In the genomic region with DNA sequence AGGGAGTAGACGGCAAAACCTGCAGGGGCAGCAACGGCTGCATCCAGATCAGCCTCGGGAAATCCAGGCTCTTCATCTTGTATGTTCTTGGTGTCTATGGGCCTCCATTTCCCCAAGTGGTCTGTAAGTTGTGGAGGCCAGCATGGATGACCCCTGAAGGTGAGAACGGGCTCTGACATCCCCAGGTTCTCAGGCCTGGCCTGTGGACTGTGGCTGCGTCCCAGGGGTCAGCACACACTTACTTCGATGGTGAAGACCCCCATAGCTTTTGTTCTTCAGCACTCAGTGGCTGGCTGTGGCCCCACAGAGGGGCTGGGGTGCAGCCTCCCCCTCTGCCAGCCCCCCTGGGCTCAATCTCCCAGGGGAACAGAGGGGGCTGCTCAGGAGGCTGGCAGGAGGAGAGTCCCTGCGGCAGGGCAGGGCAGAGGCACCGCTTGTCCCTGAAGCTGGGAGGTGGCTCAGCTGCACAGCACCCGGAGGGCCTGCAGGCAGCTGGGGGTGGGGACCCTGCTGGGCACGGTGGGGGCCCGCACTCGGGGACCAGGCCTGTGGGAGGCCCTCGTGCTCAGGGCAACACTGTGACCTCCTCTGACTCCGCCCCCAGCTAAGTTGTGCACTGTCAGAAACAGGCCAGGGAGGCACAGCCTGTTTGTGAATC, we compare ENCODE assay signal across 1 cellular context.
TF ChIP-seq lines count a peak whose summit lies in the region.

No MANE protein-coding gene starts in this region.

TF ChIP-seq in HepG2, 621 proteins besides CTCF, POLR2A, EP300 and RAD21 (continued from another document and continues in another):
- TF ChIP-seq, protein P1, sequence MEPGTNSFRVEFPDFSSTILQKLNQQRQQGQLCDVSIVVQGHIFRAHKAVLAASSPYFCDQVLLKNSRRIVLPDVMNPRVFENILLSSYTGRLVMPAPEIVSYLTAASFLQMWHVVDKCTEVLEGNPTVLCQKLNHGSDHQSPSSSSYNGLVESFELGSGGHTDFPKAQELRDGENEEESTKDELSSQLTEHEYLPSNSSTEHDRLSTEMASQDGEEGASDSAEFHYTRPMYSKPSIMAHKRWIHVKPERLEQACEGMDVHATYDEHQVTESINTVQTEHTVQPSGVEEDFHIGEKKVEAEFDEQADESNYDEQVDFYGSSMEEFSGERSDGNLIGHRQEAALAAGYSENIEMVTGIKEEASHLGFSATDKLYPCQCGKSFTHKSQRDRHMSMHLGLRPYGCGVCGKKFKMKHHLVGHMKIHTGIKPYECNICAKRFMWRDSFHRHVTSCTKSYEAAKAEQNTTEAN (CRISPR knock-in tag; conservative IDR thresholded peaks at IDR 0.05) = no peak
- TF ChIP-seq ZNF367 (CRISPR knock-in tag; IDR thresholded peaks at IDR 0.05; ENCODE audit: borderline replicate concordance) (no peak), SRSF9 (IDR thresholded peaks at IDR 0.05; ENCODE audit: borderline replicate concordance, insufficient read depth, low read depth, low read length, poor library complexity, severe bottlenecking) (no peak), ZBTB34 (CRISPR knock-in tag; IDR thresholded peaks at IDR 0.05) (no peak), KDM3A (CRISPR knock-in tag; IDR thresholded peaks at IDR 0.05; ENCODE audit: low read depth) (peak; percentile 70; the same call in 1 of the 2 replicates), ZNF550 (CRISPR knock-in tag; IDR thresholded peaks at IDR 0.05; ENCODE audit: borderline replicate concordance) (no peak), ZNF431 (CRISPR knock-in tag; IDR thresholded peaks at IDR 0.05; ENCODE audit: borderline replicate concordance, low read depth) (no peak), ZBTB20 (CRISPR knock-in tag; IDR thresholded peaks at IDR 0.05; ENCODE audit: borderline replicate concordance, low read depth) (no peak), PBX3 (CRISPR knock-in tag; IDR thresholded peaks at IDR 0.05; ENCODE audit: borderline replicate concordance) (no peak), RXRA (CRISPR knock-in tag; IDR thresholded peaks at IDR 0.05) (peak; percentile 14; the same call in 1 of the 2 replicates), POLR2AphosphoS5 (IDR thresholded peaks at IDR 0.05; ENCODE audit: low read depth, low read length) (no peak), HNRNPH1 (optimal IDR thresholded peaks at IDR 0.05; ENCODE audit: low read depth, low read length) (no peak), AKNA (CRISPR knock-in tag; IDR thresholded peaks at IDR 0.05; ENCODE audit: borderline replicate concordance) (no peak), CCAR2 (optimal IDR thresholded peaks at IDR 0.05; ENCODE audit: low read depth, low read length) (no peak), ZNF788 (CRISPR knock-in tag; IDR thresholded peaks at IDR 0.05; ENCODE audit: borderline replicate concordance) (no peak), SP5 (CRISPR knock-in tag; IDR thresholded peaks at IDR 0.05; ENCODE audit: borderline replicate concordance, low read depth) (peak; percentile 66), GABPB1 (CRISPR knock-in tag; IDR thresholded peaks at IDR 0.05) (peak; percentile 56; the same call in 1 of the 2 replicates), ZNF780A (CRISPR knock-in tag; IDR thresholded peaks at IDR 0.05) (no peak), KAT8 (CRISPR knock-in tag; IDR thresholded peaks at IDR 0.05) (no peak), THYN1 (CRISPR knock-in tag; IDR thresholded peaks at IDR 0.05; ENCODE audit: borderline replicate concordance, low read depth) (no peak), ZSCAN30 (CRISPR knock-in tag; IDR thresholded peaks at IDR 0.05) (no peak), TFE3 (CRISPR knock-in tag; IDR thresholded peaks at IDR 0.05) (no peak), ZNF331 (CRISPR knock-in tag; IDR thresholded peaks at IDR 0.05) (peak; percentile 47; the same call in 1 of the 2 replicates), CREM (IDR thresholded peaks at IDR 0.05) (no peak), CREM (CRISPR knock-in tag; IDR thresholded peaks at IDR 0.05) (no peak), ZNF577 (CRISPR knock-in tag; IDR thresholded peaks at IDR 0.05; ENCODE audit: borderline replicate concordance, low read depth) (no peak), RBFOX2 (IDR thresholded peaks at IDR 0.05; ENCODE audit: low read depth, low read length) (no peak), ZUFSP (CRISPR knock-in tag; IDR thresholded peaks at IDR 0.05; ENCODE audit: borderline replicate concordance) (no peak), CBX1 (IDR thresholded peaks at IDR 0.05; ENCODE audit: low read depth) (no peak), TSC22D2 (CRISPR knock-in tag; IDR thresholded peaks at IDR 0.05; ENCODE audit: borderline replicate concordance) (no peak), KLF9 (CRISPR knock-in tag; IDR thresholded peaks at IDR 0.05; ENCODE audit: low read depth) (no peak), KMT2B (CRISPR knock-in tag; IDR thresholded peaks at IDR 0.05) (no peak), ZNF510 (CRISPR knock-in tag; IDR thresholded peaks at IDR 0.05; ENCODE audit: low read depth) (no peak), JDP2 (CRISPR knock-in tag; IDR thresholded peaks at IDR 0.05; ENCODE audit: borderline replicate concordance) (no peak), FLYWCH1 (CRISPR knock-in tag; IDR thresholded peaks at IDR 0.05) (no peak), REXO4 (CRISPR knock-in tag; IDR thresholded peaks at IDR 0.05; ENCODE audit: borderline replicate concordance) (no peak)
- TF ChIP-seq, protein P2, sequence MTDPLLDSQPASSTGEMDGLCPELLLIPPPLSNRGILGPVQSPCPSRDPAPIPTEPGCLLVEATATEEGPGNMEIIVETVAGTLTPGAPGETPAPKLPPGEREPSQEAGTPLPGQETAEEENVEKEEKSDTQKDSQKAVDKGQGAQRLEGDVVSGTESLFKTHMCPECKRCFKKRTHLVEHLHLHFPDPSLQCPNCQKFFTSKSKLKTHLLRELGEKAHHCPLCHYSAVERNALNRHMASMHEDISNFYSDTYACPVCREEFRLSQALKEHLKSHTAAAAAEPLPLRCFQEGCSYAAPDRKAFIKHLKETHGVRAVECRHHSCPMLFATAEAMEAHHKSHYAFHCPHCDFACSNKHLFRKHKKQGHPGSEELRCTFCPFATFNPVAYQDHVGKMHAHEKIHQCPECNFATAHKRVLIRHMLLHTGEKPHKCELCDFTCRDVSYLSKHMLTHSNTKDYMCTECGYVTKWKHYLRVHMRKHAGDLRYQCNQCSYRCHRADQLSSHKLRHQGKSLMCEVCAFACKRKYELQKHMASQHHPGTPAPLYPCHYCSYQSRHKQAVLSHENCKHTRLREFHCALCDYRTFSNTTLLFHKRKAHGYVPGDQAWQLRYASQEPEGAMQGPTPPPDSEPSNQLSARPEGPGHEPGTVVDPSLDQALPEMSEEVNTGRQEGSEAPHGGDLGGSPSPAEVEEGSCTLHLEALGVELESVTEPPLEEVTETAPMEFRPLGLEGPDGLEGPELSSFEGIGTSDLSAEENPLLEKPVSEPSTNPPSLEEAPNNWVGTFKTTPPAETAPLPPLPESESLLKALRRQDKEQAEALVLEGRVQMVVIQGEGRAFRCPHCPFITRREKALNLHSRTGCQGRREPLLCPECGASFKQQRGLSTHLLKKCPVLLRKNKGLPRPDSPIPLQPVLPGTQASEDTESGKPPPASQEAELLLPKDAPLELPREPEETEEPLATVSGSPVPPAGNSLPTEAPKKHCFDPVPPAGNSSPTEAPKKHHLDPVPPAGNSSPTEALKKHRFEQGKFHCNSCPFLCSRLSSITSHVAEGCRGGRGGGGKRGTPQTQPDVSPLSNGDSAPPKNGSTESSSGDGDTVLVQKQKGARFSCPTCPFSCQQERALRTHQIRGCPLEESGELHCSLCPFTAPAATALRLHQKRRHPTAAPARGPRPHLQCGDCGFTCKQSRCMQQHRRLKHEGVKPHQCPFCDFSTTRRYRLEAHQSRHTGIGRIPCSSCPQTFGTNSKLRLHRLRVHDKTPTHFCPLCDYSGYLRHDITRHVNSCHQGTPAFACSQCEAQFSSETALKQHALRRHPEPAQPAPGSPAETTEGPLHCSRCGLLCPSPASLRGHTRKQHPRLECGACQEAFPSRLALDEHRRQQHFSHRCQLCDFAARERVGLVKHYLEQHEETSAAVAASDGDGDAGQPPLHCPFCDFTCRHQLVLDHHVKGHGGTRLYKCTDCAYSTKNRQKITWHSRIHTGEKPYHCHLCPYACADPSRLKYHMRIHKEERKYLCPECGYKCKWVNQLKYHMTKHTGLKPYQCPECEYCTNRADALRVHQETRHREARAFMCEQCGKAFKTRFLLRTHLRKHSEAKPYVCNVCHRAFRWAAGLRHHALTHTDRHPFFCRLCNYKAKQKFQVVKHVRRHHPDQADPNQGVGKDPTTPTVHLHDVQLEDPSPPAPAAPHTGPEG (CRISPR knock-in tag; IDR thresholded peaks at IDR 0.05) = no peak
- TF ChIP-seq, protein P3, sequence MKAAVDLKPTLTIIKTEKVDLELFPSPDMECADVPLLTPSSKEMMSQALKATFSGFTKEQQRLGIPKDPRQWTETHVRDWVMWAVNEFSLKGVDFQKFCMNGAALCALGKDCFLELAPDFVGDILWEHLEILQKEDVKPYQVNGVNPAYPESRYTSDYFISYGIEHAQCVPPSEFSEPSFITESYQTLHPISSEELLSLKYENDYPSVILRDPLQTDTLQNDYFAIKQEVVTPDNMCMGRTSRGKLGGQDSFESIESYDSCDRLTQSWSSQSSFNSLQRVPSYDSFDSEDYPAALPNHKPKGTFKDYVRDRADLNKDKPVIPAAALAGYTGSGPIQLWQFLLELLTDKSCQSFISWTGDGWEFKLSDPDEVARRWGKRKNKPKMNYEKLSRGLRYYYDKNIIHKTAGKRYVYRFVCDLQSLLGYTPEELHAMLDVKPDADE (CRISPR knock-in tag; IDR thresholded peaks at IDR 0.05) = no peak
